19 cellular contexts compared by ENCODE assay signal in genomic region chr2:6052577-6052976, GRCh38.
A peak's percentile ranks its signal among the peaks of the same experiment; 100 is the strongest.
DNase-seq lines count a peak whose midpoint lies in the region; FAIRE-seq and TF ChIP-seq lines count a peak whose summit lies in the region.
"Had no signal": no experiment of that assay in that cellular context is flagged by ENCODE, and none has a peak within 500 bp of the region (broad histone marks: within the 10 kb centered on the region; RNA-seq: fewer than 3 reads in every experiment).

No MANE protein-coding gene starts in this region.

- no peak overlapping the region for H3K23ac ChIP-seq in H1 (ENCODE audit: insufficient read length)
- no peak overlapping the region for H3K23ac ChIP-seq in neuronal stem cell (ENCODE audit: low read depth, low read length, poor library complexity)

- H3K36me3 ChIP-seq in H1 (ENCODE audit: control insufficient read depth in 2 of 4, insufficient read depth in 4 of 4, low read length in 3 of 4) (no peaks in the 10 kb centered on the region), neuronal stem cell (replicated peaks in 1 of 2; ENCODE audit: control insufficient read depth in 2 of 2, insufficient read depth in 2 of 2, low read length in 2 of 2) (no peaks in the 10 kb centered on the region)
- H3K36me3 ChIP-seq: BLaER1 had no signal

- H3K4me1 ChIP-seq in H1 (replicated peaks in 1 of 4; ENCODE audit: control insufficient read depth in 3 of 4, insufficient read depth in 4 of 4, low read length in 3 of 4) (peaks cover 0 to 19% (median 13%) of the 10 kb centered on the region in 4 experiments; a peak in 6 of 7 replicates), neuronal stem cell (ENCODE audit: control insufficient read depth in 2 of 2, insufficient read depth in 1 of 2, low read depth in 1 of 2, low read length in 2 of 2) (peaks cover 15 to 21% of the 10 kb centered on the region in 2 donors)
- H3K4me1 ChIP-seq: BLaER1 had no signal

- H2BK12ac ChIP-seq in H1 (ENCODE audit: low read depth, low read length) (no peak overlapping the region), neuronal stem cell (ENCODE audit: low read length) (no peak overlapping the region)

- H3K4ac ChIP-seq in H1 (replicated peaks; ENCODE audit: insufficient read length, low read depth, low read length) (no peak overlapping the region), neuronal stem cell (ENCODE audit: low read length) (no peak overlapping the region)

- no peaks in the 10 kb centered on the region for H3K4me1 Mint-ChIP-seq in activated CD4-positive, alpha-beta T cell treated with anti-CD3 and anti-CD28 coated beads, Interleukin-2, amount 10 ng/mL, durations not matched to agents 7 days and 5 days
- H3K4me1 Mint-ChIP-seq: CD14-positive monocyte; CD4-positive, alpha-beta memory T cell had no signal

- no peaks in the 10 kb centered on the region for H3K36me3 Mint-ChIP-seq in activated CD4-positive, alpha-beta T cell treated with anti-CD3 and anti-CD28 coated beads, Interleukin-2, amount 10 ng/mL, durations not matched to agents 7 days and 5 days (ENCODE audit: low read depth)
- H3K36me3 Mint-ChIP-seq: CD14-positive monocyte; CD4-positive, alpha-beta memory T cell had no signal

- H3K9ac ChIP-seq in H1 (replicated peaks in 1 of 4; ENCODE audit: extremely low read depth in 1 of 4, low read depth in 3 of 4, low read length in 3 of 4) (no peak overlapping the region), neuronal stem cell (ENCODE audit: low read depth, low read length, poor library complexity) (no peak overlapping the region)
- H3K9ac ChIP-seq: BLaER1 had no signal

- H2AFZ ChIP-seq in H1 (ENCODE audit: low read length) = no peak overlapping the region
- peak overlapping the region; percentile 42 for H2AFZ ChIP-seq in neuronal stem cell (ENCODE audit: low read length)

- FAIRE-seq in H1 (lab: Jason Lieb, UNC) = no peak
- FAIRE-seq: GM12892, GM18507, HepG2 had no signal

- CTCF ChIA-PET in H1 (lab: Charles Lee; ENCODE audit: partially characterized antibody) = interaction anchor here (1.7 kb wide), 1 partner anchor 13 kb away, joined by 4 read pairs; no protein-coding TSS in a partner anchor
- CTCF ChIA-PET in activated CD4-positive, alpha-beta T cell treated with anti-CD3 and anti-CD28 coated beads, Interleukin-2, amount 10 ng/mL, durations not matched to agents 7 days and 5 days (lab: Charles Lee) = no interaction called here

- no peaks in the 10 kb centered on the region for H3K79me2 ChIP-seq in H1 (ENCODE audit: control insufficient read depth in 1 of 2, insufficient read depth in 2 of 2, low read length in 2 of 2)

- TF ChIP-seq EP300 in H1 (IDR thresholded peaks at IDR 0.05; ENCODE audit: borderline replicate concordance in 1 of 2, low read depth in 2 of 2, low read length in 2 of 2) = no peak

- H3K18ac ChIP-seq in H1 (ENCODE audit: extremely low read depth, low read length) (no peak overlapping the region), neuronal stem cell (ENCODE audit: low read length) (no peak overlapping the region)

- H4K5ac ChIP-seq in H1 (ENCODE audit: insufficient read length, low read depth, low read length) = no peak overlapping the region

- POLR2A ChIA-PET in H1 (lab: Charles Lee; ENCODE audit: partially characterized antibody) = interaction anchor here (0.8 to 0.9 kb wide), 2 partner anchors 11 to 72 kb away, joined by 3 to 4 read pairs; no protein-coding TSS in a partner anchor
- POLR2A ChIA-PET in activated CD4-positive, alpha-beta T cell treated with anti-CD3 and anti-CD28 coated beads, Interleukin-2, amount 10 ng/mL, durations not matched to agents 7 days and 5 days (lab: Charles Lee) = no interaction called here

- peaks cover 0 to 2% (median 0%) of the 10 kb centered on the region in 4 experiments; a peak in 3 of 7 replicates for H3K27me3 ChIP-seq in H1 (replicated peaks in 1 of 4; ENCODE audit: control insufficient read depth in 3 of 4, extremely low read depth in 1 of 4, insufficient read depth in 3 of 4, low read length in 3 of 4)
- no peaks in the 10 kb centered on the region for H3K27me3 ChIP-seq in neuronal stem cell (ENCODE audit: control insufficient read depth in 3 of 3, insufficient read depth in 3 of 3, low read depth in 1 of 3, low read length in 3 of 3)
- H3K27me3 ChIP-seq: BLaER1 had no signal

- no peak for TF ChIP-seq POLR2A in H1 (IDR thresholded peaks at IDR 0.05; ENCODE audit: control extremely low read depth in 1 of 2, low read depth in 2 of 2, low read length in 2 of 2)

- TF ChIP-seq CTCF in H1 (IDR thresholded peaks at IDR 0.05; ENCODE audit: control extremely low read depth in 1 of 3, insufficient read depth in 1 of 3, low read depth in 1 of 3, low read length in 3 of 3) = no peak

- WGBS in H1 (ENCODE audit: extremely low coverage in 1 of 2, insufficient coverage in 1 of 2, insufficient read length in 1 of 2, insufficient replicate concordance in 2 of 2, low coverage in 1 of 2, low lambda C conversion rate in 2 of 2, missing lambda C conversion rate in 1 of 2), 2 experiments = 92% methylated on average over 7 of the region's 7 CpGs; no CpG with 5 or more reads in 1 of the 2 experiments
- no CpG with 5 or more reads among the region's 7 CpGs for WGBS in neuronal stem cell (ENCODE audit: extremely low coverage in 2 of 2, insufficient read length in 2 of 2, insufficient replicate concordance in 1 of 2), 2 donors

- peaks cover 2% of the 10 kb centered on the region for H3K9me3 Mint-ChIP-seq in activated CD4-positive, alpha-beta T cell treated with anti-CD3 and anti-CD28 coated beads, Interleukin-2, amount 10 ng/mL, durations not matched to agents 7 days and 5 days

- TF ChIP-seq RAD21 in H1 (IDR thresholded peaks at IDR 0.05 in 1 of 2, conservative IDR thresholded peaks at IDR 0.05 in 1 of 2; ENCODE audit: low read depth in 2 of 2, low read length in 2 of 2) = no peak

- H2AK5ac ChIP-seq in H1 (ENCODE audit: low read depth, low read length) (no peak overlapping the region), neuronal stem cell (ENCODE audit: low read depth, low read length) (no peak overlapping the region)

- no peaks in the 10 kb centered on the region for H3K79me1 ChIP-seq in H1 (ENCODE audit: low read depth, low read length)
- no peaks in the 10 kb centered on the region for H3K79me1 ChIP-seq in neuronal stem cell (ENCODE audit: low read depth, low read length)

- H2BK20ac ChIP-seq in H1 (ENCODE audit: low read length) = no peak overlapping the region

- no peak overlapping the region for H3K4me3 Mint-ChIP-seq in activated CD4-positive, alpha-beta T cell treated with anti-CD3 and anti-CD28 coated beads, Interleukin-2, amount 10 ng/mL, durations not matched to agents 7 days and 5 days
- H3K4me3 Mint-ChIP-seq: CD14-positive monocyte; CD4-positive, alpha-beta memory T cell; H9 had no signal

- no peak overlapping the region for H3K27ac Mint-ChIP-seq in activated CD4-positive, alpha-beta T cell treated with anti-CD3 and anti-CD28 coated beads, Interleukin-2, amount 10 ng/mL, durations not matched to agents 7 days and 5 days
- H3K27ac Mint-ChIP-seq: CD14-positive monocyte; CD4-positive, alpha-beta memory T cell; H9 had no signal

- H2BK120ac ChIP-seq in H1 (replicated peaks; ENCODE audit: low read depth, low read length) (no peak overlapping the region), neuronal stem cell (ENCODE audit: low read depth, low read length) (no peak overlapping the region)

- H3K4me3 ChIP-seq in H1 (ENCODE audit: extremely low read depth in 1 of 4, insufficient read depth in 2 of 4, low read depth in 3 of 4, low read length in 4 of 4) (no peak overlapping the region), neuronal stem cell (ENCODE audit: low read length in 2 of 2) (no peak overlapping the region)
- H3K4me3 ChIP-seq: BLaER1 had no signal

- H3K27me3 Mint-ChIP-seq in activated CD4-positive, alpha-beta T cell treated with anti-CD3 and anti-CD28 coated beads, Interleukin-2, amount 10 ng/mL, durations not matched to agents 7 days and 5 days = no peaks in the 10 kb centered on the region
- H3K27me3 Mint-ChIP-seq: CD4-positive, alpha-beta memory T cell had no signal

- H2BK5ac ChIP-seq in H1 (ENCODE audit: low read depth, low read length) (no peak overlapping the region), neuronal stem cell (ENCODE audit: low read length) (no peak overlapping the region)

- H3K27ac ChIP-seq in H1 (ENCODE audit: low read depth, low read length) (no peak overlapping the region), neuronal stem cell (replicated peaks; ENCODE audit: low read length) (no peak overlapping the region)
- H3K27ac ChIP-seq: BLaER1 had no signal

- H4K20me1 ChIP-seq in H1 (replicated peaks in 1 of 2; ENCODE audit: control insufficient read depth in 1 of 2, insufficient read depth in 2 of 2, low read length in 2 of 2) = no peaks in the 10 kb centered on the region
- H4K20me1 ChIP-seq: BLaER1 had no signal

- no peaks in the 10 kb centered on the region for H3K23me2 ChIP-seq in H1 (ENCODE audit: low read depth, low read length)

- DNase-seq in NCI-H187 (lab: John Stamatoyannopoulos, UW) = peak; percentile 15 to 51
- DNase-seq in NCI-H187 treated with DMSO at 0.1 percent for 48 hours (lab: John Stamatoyannopoulos, UW) = no peak
- DNase-seq in NCI-H69 (lab: John Stamatoyannopoulos, UW) = peak; percentile 11
- DNase-seq in H1 (ENCODE audit: low read depth in 1 of 2, low spot score in 2 of 2) = no peak
- DNase-seq in neuronal stem cell (ENCODE audit: low spot score) = no peak
- no peak for DNase-seq in activated CD4-positive, alpha-beta T cell treated with anti-CD3 and anti-CD28 coated beads, Interleukin-2, amount 10 ng/mL, durations not matched to agents 7 days and 5 days
- DNase-seq in NCI-H1092 treated with DMSO at 0.1 percent for 48 hours (lab: John Stamatoyannopoulos, UW) = no peak
- DNase-seq: 8988T; CD4-positive, alpha-beta memory T cell; DMS153; DMS79; GDM1; GOT3; H9 had no signal

- H3K4me2 ChIP-seq in H1 (ENCODE audit: insufficient read depth in 1 of 2, low read depth in 2 of 2, low read length in 2 of 2) (no peak overlapping the region), neuronal stem cell (ENCODE audit: insufficient read depth, low read length, poor library complexity, severe bottlenecking) (no peak overlapping the region)
- H3K4me2 ChIP-seq: BLaER1 had no signal

- H4K91ac ChIP-seq in H1 (replicated peaks; ENCODE audit: insufficient read length, low read length) (no peak overlapping the region), neuronal stem cell (ENCODE audit: low read depth, low read length, poor library complexity) (no peak overlapping the region)

- no peaks in the 10 kb centered on the region for H3K9me3 ChIP-seq in H1 (ENCODE audit: insufficient read depth in 2 of 2, low read depth in 1 of 2, low read length in 1 of 2)
- H3K9me3 ChIP-seq in neuronal stem cell (replicated peaks in 1 of 2; ENCODE audit: control insufficient read depth in 2 of 2, insufficient read depth in 1 of 2, low read depth in 1 of 2, low read length in 2 of 2) = peaks cover 0 to 16% of the 10 kb centered on the region in 2 donors
- H3K9me3 ChIP-seq: BLaER1 had no signal

- no peak overlapping the region for H3K56ac ChIP-seq in H1 (replicated peaks; ENCODE audit: insufficient read length, low read depth, low read length)

- H4K8ac ChIP-seq in H1 (ENCODE audit: extremely low read depth, insufficient read depth, low read length) (no peak overlapping the region), neuronal stem cell (ENCODE audit: low read depth, low read length) (no peak overlapping the region)

- H2BK15ac ChIP-seq in H1 (ENCODE audit: low read length) (0 out of 2 replicates have a peak overlapping the region, but pooled peaks have one; percentile 62), neuronal stem cell (ENCODE audit: low read length) (no peak overlapping the region)

- H3K14ac ChIP-seq in H1 (ENCODE audit: insufficient read length) (no peak overlapping the region), neuronal stem cell (ENCODE audit: low read length) (no peak overlapping the region)

Comparison
In these comparisons a context has a peak if more than half of its experiments do, and no peak if none do; other contexts are left out.
1. DNase-seq: peak in NCI-H187 (2 of 2) and NCI-H69 (single experiment); none in NCI-H187 treated with DMSO at 0.1 percent for 48 hours (single experiment), H1 (0 of 2), neuronal stem cell (single experiment), activated CD4-positive, alpha-beta T cell treated with anti-CD3 and anti-CD28 coated beads, Interleukin-2, amount 10 ng/mL, durations not matched to agents 7 days and 5 days (single experiment) and NCI-H1092 treated with DMSO at 0.1 percent for 48 hours (single experiment).